ENCODE assay signal across 12 cellular contexts in the genomic region with DNA sequence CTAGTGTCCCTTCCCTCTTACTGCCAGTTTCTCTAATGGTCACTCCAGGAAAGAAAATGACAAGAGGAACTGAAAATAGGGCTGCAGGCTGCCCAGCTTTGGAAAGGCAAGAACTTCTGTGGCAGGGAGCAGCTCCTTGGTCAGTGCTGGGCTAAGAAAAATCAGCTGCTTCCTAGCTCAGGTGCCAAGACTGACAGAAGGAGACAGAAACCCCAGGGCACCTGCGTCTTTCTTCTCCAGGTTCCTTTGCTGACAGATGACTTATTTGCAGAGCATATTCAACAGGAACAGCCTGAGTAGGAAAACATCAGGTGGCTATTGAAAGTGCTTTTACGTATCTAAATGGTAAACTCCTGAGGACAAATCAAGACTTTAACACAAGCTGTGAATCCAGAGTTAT. TPM values are rescaled to one million over a fixed set of nuclear protein-coding genes. Genes with fewer than 3 reads are reported as not detected.
DNase-seq lines count a peak whose midpoint lies in the region; ATAC-seq, FAIRE-seq and TF ChIP-seq lines count a peak whose summit lies in the region.
"Had no signal": no experiment of that assay in that cellular context is flagged by ENCODE, and none has a peak within 500 bp of the region (broad histone marks: within the 10 kb centered on the region; RNA-seq: fewer than 3 reads in every experiment).

No MANE protein-coding gene starts in this region.

- TF ChIP-seq CTCF in PC-9 (conservative IDR thresholded peaks at IDR 0.05) (no peak), prostate gland (IDR thresholded peaks at IDR 0.05) (no peak)

- peak overlapping the region; percentile 75; the same call in 1 of the 2 replicates for H3K4me2 ChIP-seq in PC-9

- no peaks in the 10 kb centered on the region for H4K20me1 ChIP-seq in PC-9 (ENCODE audit: insufficient read depth)

- no peak for ATAC-seq in HG03135 (IDR thresholded peaks at IDR 0.05; ENCODE audit: unreplicated experiment)

- H3K4me3 ChIP-seq in PC-9 (no peak overlapping the region), esophagus (ENCODE audit: low read depth in 1 of 2, low read length in 2 of 2) (no peak overlapping the region), prostate gland (no peak overlapping the region)

- intact Hi-C loops in PC-9 (cut with micrococcal nuclease; ENCODE audit: unreplicated experiment) (no loop called here), prostate gland (cut with DNase I) (no loop called here)

- POLR2A ChIA-PET in PC-9 (lab: Charles Lee; ENCODE audit: unreplicated experiment), result interaction anchor here (0.6 kb wide), 1 partner anchor 104 kb away, joined by 4 read pairs; no protein-coding TSS in a partner anchor

- peaks cover 88% of the 10 kb centered on the region for H3K79me2 ChIP-seq in PC-9 (ENCODE audit: low read depth)

- H3K9me3 ChIP-seq in PC-9 (ENCODE audit: insufficient read depth, low read depth) (no peaks in the 10 kb centered on the region), esophagus (ENCODE audit: control insufficient read depth in 2 of 2, insufficient read depth in 1 of 2, low read depth in 1 of 2, low read length in 1 of 2) (no peaks in the 10 kb centered on the region), prostate gland (no peaks in the 10 kb centered on the region)

- H3K36me3 ChIP-seq in PC-9 (ENCODE audit: low read depth) (peaks cover 48% of the 10 kb centered on the region), esophagus (ENCODE audit: control insufficient read depth in 2 of 2, insufficient read depth in 2 of 2, low read length in 1 of 2) (no peaks in the 10 kb centered on the region), prostate gland (no peaks in the 10 kb centered on the region)

- CTCF ChIA-PET in PC-9 (lab: Charles Lee), result interaction anchor here (0.6 kb wide), 1 partner anchor 74 kb away, joined by 5 read pairs; no protein-coding TSS in a partner anchor

- H3K27ac ChIP-seq in PC-9, result peak overlapping the region; percentile 96
- peak overlapping the region; percentile 30 to 47 for H3K27ac ChIP-seq in esophagus (ENCODE audit: low read depth in 2 of 2, low read length in 1 of 2)
- peak overlapping the region; percentile 57 to 83 for H3K27ac ChIP-seq in prostate gland

- BruUV-seq in PC-9 (replicated peaks; lab: Mats Ljungman, UMichigan), result no TSS peak

- FAIRE-seq in GM12891 (lab: Jason Lieb, UNC), result no peak

- H3K4me1 ChIP-seq in PC-9 (replicated peaks; ENCODE audit: insufficient read depth) (peaks cover 73% of the 10 kb centered on the region), esophagus (ENCODE audit: control insufficient read depth in 2 of 2, insufficient read depth in 2 of 2, low read length in 1 of 2) (peaks cover 2 to 9% of the 10 kb centered on the region in 2 donors), prostate gland (replicated peaks) (peaks cover 3% of the 10 kb centered on the region)

- TF ChIP-seq POLR2A in GM12891 (IDR thresholded peaks at IDR 0.05; ENCODE audit: low read depth, low read length) (no peak), prostate gland (IDR thresholded peaks at IDR 0.05) (no peak)

- DNase-seq in GM12891 (ENCODE audit: insufficient read length, low spot score), result no peak
- DNase-seq in PC-9, result no peak
- peak; percentile 83 for DNase-seq in prostate gland (ENCODE audit: low spot score)
- no peak for DNase-seq in SIG-M5 (lab: John Stamatoyannopoulos, UW)
- DNase-seq in stimulated activated naive CD4-positive, alpha-beta T cell (lab: John Stamatoyannopoulos, UW), result no peak
- DNase-seq in AG08395 (ENCODE audit: low spot score), result no peak
- DNase-seq: activated T-cell treated with anti-CD3 and anti-CD28 coated beads, Interleukin-2, amount 50 U/mL, for 1 hour; COR-L47; NCI-H446; SHP77 had no signal

- H3K27me3 ChIP-seq in PC-9 (ENCODE audit: insufficient read depth, low read depth) (no peaks in the 10 kb centered on the region), esophagus (ENCODE audit: control insufficient read depth in 1 of 2, insufficient read depth in 2 of 2, low read length in 2 of 2) (no peaks in the 10 kb centered on the region), prostate gland (replicated peaks; ENCODE audit: insufficient read depth) (no peaks in the 10 kb centered on the region)

- peaks cover 47% of the 10 kb centered on the region for H3F3A ChIP-seq in PC-9 (ENCODE audit: insufficient read depth, low read depth)

- no peaks in the 10 kb centered on the region for H3K9me2 ChIP-seq in PC-9 (ENCODE audit: insufficient read depth)

- WGBS in esophagus, 2 donors, result 38 to 51% methylated on average over 2 of the region's 2 CpGs
- 29% methylated on average over 2 of the region's 2 CpGs for WGBS in prostate gland

- no peak overlapping the region for H2AFZ ChIP-seq in PC-9

TF ChIP-seq in GM12891, 5 proteins besides CTCF, POLR2A, EP300 and RAD21:
- TF ChIP-seq TAF1 (IDR thresholded peaks at IDR 0.05; ENCODE audit: low read depth, low read length) (no peak), SPI1 (IDR thresholded peaks at IDR 0.05; ENCODE audit: low read depth, low read length) (0 out of 2 replicates have a peak, but pooled peaks have one; percentile 21)

RNA-seq across cellular contexts. Expression of a gene that starts 25.4 kb away (rescaled TPM):
- polyA plus RNA-seq in GM12891 (2012; ENCODE audit: low read depth, missing spikeins), result 4.5 TPM
- total RNA-seq in PC-9 (2021) (17.7 and 28.3 TPM in 2 replicates), prostate gland (10 to 100 TPM; 28.9 to 30.4 TPM)
- 1 to 10 TPM; 1.9 to 2.0 TPM for polyA plus RNA-seq in esophagus

Comparison
In these comparisons a context has a peak if more than half of its experiments do, and no peak if none do; other contexts are left out.
1. H3K27ac ChIP-seq: peak in every context shown above with its lines; median percentile 96 in PC-9; 70 in prostate gland; 38 in esophagus.